ENCODE assay signal across 8 cellular contexts in the genomic region with DNA sequence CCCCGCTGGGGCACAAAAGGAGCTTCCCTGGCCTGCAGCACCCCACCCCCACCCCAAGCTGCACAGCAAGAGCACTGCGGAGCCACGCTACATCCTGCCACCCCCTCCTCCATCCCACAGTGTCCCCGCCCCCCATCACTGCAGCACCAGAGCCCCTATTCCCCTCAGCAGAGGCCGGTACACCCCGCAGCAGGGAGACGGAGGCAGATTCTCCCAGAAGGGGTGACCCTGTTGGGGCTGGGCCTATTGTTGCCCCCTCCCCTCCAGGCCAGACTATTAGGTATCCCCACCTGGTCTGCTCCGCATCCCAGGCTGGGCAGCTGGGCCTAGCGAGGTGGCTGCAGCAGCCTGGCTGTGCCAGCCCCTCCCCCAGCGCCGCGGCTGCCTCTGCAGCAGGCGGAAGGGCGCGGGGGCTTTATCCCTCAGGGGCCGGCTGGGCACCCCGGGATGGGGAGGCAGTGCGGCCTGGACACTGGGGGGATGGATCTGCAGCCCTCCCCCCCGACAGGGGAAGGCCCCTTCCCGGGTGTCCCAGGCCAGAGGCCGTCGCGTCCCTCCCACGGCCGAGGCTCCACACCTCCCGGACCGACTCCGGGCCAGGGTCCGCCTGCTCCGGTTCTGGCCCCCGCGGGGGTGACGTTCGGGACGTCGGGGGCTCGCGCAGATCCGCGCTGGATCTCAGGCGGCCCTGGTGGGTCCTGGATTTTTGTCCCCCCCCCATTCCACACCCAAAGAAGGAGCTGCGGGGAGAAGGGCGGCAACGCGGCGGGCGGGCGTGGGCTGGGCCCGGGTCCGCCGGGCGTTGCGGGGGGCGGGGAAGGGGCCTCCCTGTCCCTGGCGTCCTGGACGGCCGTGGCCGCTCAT. TPM values are rescaled to one million over a fixed set of nuclear protein-coding genes. Genes with fewer than 3 reads are reported as not detected.
DNase-seq lines count a peak whose midpoint lies in the region; ATAC-seq lines count a peak whose summit lies in the region.

No MANE protein-coding gene starts in this region.

- H3K36me3 Mint-ChIP-seq in activated T-cell treated with anti-CD3 and anti-CD28 coated beads, Interleukin-2, amount 50 U/mL, for 72 hours (ENCODE audit: insufficient read depth in 2 of 2): no peaks in the 10 kb centered on the region
- no peaks in the 10 kb centered on the region for H3K36me3 Mint-ChIP-seq in stimulated activated memory B cell treated with anti-CD40 and anti-IgM and Interleukin-4, amounts not matched to agents 10 μg/mL and 1 μg/mL and 100 μg/mL, for 72 hours

- H3K4me3 ChIP-seq in iPS-18c (ENCODE audit: insufficient read depth, low read depth, low read length): peak overlapping the region; percentile 50

- H3K27me3 Mint-ChIP-seq in activated T-cell treated with anti-CD3 and anti-CD28 coated beads, Interleukin-2, amount 50 U/mL, for 72 hours (ENCODE audit: low read depth): peaks cover 7% of the 10 kb centered on the region
- H3K27me3 Mint-ChIP-seq in stimulated activated memory B cell treated with anti-CD40 and anti-IgM and Interleukin-4, amounts not matched to agents 10 μg/mL and 1 μg/mL and 100 μg/mL, for 72 hours: peaks cover 5% of the 10 kb centered on the region

- H3K4me3 Mint-ChIP-seq in activated T-cell treated with anti-CD3 and anti-CD28 coated beads, Interleukin-2, amount 50 U/mL, for 72 hours: peak overlapping the region; percentile 50 to 64
- peak overlapping the region; percentile 10 for H3K4me3 Mint-ChIP-seq in stimulated activated memory B cell treated with anti-CD40 and anti-IgM and Interleukin-4, amounts not matched to agents 10 μg/mL and 1 μg/mL and 100 μg/mL, for 72 hours

- no peak overlapping the region for H3K27ac Mint-ChIP-seq in activated T-cell treated with anti-CD3 and anti-CD28 coated beads, Interleukin-2, amount 50 U/mL, for 72 hours
- H3K27ac Mint-ChIP-seq in stimulated activated memory B cell treated with anti-CD40 and anti-IgM and Interleukin-4, amounts not matched to agents 10 μg/mL and 1 μg/mL and 100 μg/mL, for 72 hours: no peak overlapping the region

- H3K9me3 Mint-ChIP-seq in activated T-cell treated with anti-CD3 and anti-CD28 coated beads, Interleukin-2, amount 50 U/mL, for 72 hours: no peaks in the 10 kb centered on the region
- H3K9me3 Mint-ChIP-seq in stimulated activated memory B cell treated with anti-CD40 and anti-IgM and Interleukin-4, amounts not matched to agents 10 μg/mL and 1 μg/mL and 100 μg/mL, for 72 hours: no peaks in the 10 kb centered on the region

- H3K9me3 ChIP-seq in iPS-18c (ENCODE audit: control insufficient read depth, insufficient read depth, low read length): no peaks in the 10 kb centered on the region

- no peak for ATAC-seq in activated T-cell treated with anti-CD3 and anti-CD28 coated beads, Interleukin-2, amount 50 U/mL, for 72 hours (replicated peaks in 1 of 2)
- ATAC-seq in stimulated activated memory B cell treated with anti-CD40 and anti-IgM and Interleukin-4, amounts not matched to agents 10 μg/mL and 1 μg/mL and 100 μg/mL, for 72 hours: no peak
- ATAC-seq in GM19324 (IDR thresholded peaks at IDR 0.05; ENCODE audit: low FRiP score, unreplicated experiment): no peak

- H3K4me1 Mint-ChIP-seq in activated T-cell treated with anti-CD3 and anti-CD28 coated beads, Interleukin-2, amount 50 U/mL, for 72 hours (ENCODE audit: low read depth): peaks cover 8% of the 10 kb centered on the region
- peaks cover 34% of the 10 kb centered on the region for H3K4me1 Mint-ChIP-seq in stimulated activated memory B cell treated with anti-CD40 and anti-IgM and Interleukin-4, amounts not matched to agents 10 μg/mL and 1 μg/mL and 100 μg/mL, for 72 hours

- DNase-seq in NCI-H1417 (lab: John Stamatoyannopoulos, UW) (peak in 2 of 3 experiments; percentile 78 to 81), NCI-H1417 treated with DMSO at 0.1 percent for 48 hours (lab: John Stamatoyannopoulos, UW) (no peak), MV-4-11 (lab: John Stamatoyannopoulos, UW) (no peak), mucosa of gallbladder (ENCODE audit: low spot score) (no peak)
- DNase-seq in activated T-cell treated with anti-CD3 and anti-CD28 coated beads, Interleukin-2, amount 50 U/mL, for 72 hours: no peak

RNA-seq across cellular contexts. Expression of a gene that starts 0.9 kb away (rescaled TPM):
- 1 to 10 TPM; 2.8 to 5.1 TPM for total RNA-seq in activated T-cell treated with anti-CD3 and anti-CD28 coated beads, Interleukin-2, amount 50 U/mL, for 72 hours
- 35.6 TPM for total RNA-seq in mucosa of gallbladder

RNA-seq across cellular contexts. Expression of a gene that starts 14.0 kb away (rescaled TPM):
- not detected for total RNA-seq in activated T-cell treated with anti-CD3 and anti-CD28 coated beads, Interleukin-2, amount 50 U/mL, for 72 hours
- total RNA-seq in mucosa of gallbladder: not detected

RNA-seq across cellular contexts. Expression of a gene that starts 27.0 kb away (rescaled TPM):
- total RNA-seq in activated T-cell treated with anti-CD3 and anti-CD28 coated beads, Interleukin-2, amount 50 U/mL, for 72 hours: not detected
- total RNA-seq in mucosa of gallbladder: 0.26 TPM

RNA-seq across cellular contexts. Expression of a gene that starts 37.1 kb away (rescaled TPM):
- total RNA-seq in activated T-cell treated with anti-CD3 and anti-CD28 coated beads, Interleukin-2, amount 50 U/mL, for 72 hours: not detected
- not detected for total RNA-seq in mucosa of gallbladder

RNA-seq across cellular contexts. Expression of a gene that starts 50.8 kb away (rescaled TPM):
- total RNA-seq in activated T-cell treated with anti-CD3 and anti-CD28 coated beads, Interleukin-2, amount 50 U/mL, for 72 hours: not detected
- total RNA-seq in mucosa of gallbladder: not detected

Comparison
In these comparisons a context has a peak if more than half of its experiments do, and no peak if none do; other contexts are left out.
1. DNase-seq: peak in NCI-H1417 (2 of 3); none in NCI-H1417 treated with DMSO at 0.1 percent for 48 hours (single experiment), activated T-cell treated with anti-CD3 and anti-CD28 coated beads, Interleukin-2, amount 50 U/mL, for 72 hours (0 of 2), MV-4-11 (single experiment) and mucosa of gallbladder (single experiment).